ENCODE assay signal across 8 cellular contexts in genomic region chr6:8983202-8983688, GRCh38.
DNase-seq lines count a peak whose midpoint lies in the region; ATAC-seq and TF ChIP-seq lines count a peak whose summit lies in the region.

No MANE protein-coding gene starts in this region.

- H3K4me3 ChIP-seq in IMR-90 (ENCODE audit: insufficient read depth, low read depth, low read length), result no peak overlapping the region
- no peak overlapping the region for H3K4me3 ChIP-seq in fibroblast of pulmonary artery (replicated peaks; ENCODE audit: low read depth, low read length)
- no peak overlapping the region for H3K4me3 ChIP-seq in neutrophil (ENCODE audit: low read depth in 1 of 2, low read length in 1 of 2)
- H3K4me3 ChIP-seq in tibial artery, result no peak overlapping the region

- no peak overlapping the region for H2AK9ac ChIP-seq in IMR-90 (replicated peaks; ENCODE audit: low read depth, low read length, poor library complexity)

- CTCF ChIA-PET in IMR-90 (lab: Yijun Ruan, JAX), result interaction anchor here (0.6 to 1.3 kb wide), 9 partner anchors 9 to 1446 kb away, joined by 3 to 6 read pairs (median 3); no protein-coding TSS in a partner anchor

- no TSS peak for BruUV-seq in IMR-90 (replicated peaks; lab: Mats Ljungman, UMichigan)

- ATAC-seq in GM21717 (IDR thresholded peaks at IDR 0.05; ENCODE audit: unreplicated experiment) (peak; percentile 96), IMR-90 (ENCODE audit: low read depth) (peak; percentile 100)
- ATAC-seq in activated T-cell treated with anti-CD3 and anti-CD28 coated beads, Interleukin-2, amount 50 U/mL, for 4 hours, result peak; percentile 58 to 84

- no peaks in the 10 kb centered on the region for H3K79me1 ChIP-seq in IMR-90 (ENCODE audit: low read depth in 1 of 2, low read length in 2 of 2)

- H3K27me3 ChIP-seq in IMR-90 (ENCODE audit: control insufficient read depth, insufficient read depth, low read length), result no peaks in the 10 kb centered on the region
- peaks cover 21% of the 10 kb centered on the region for H3K27me3 ChIP-seq in neutrophil
- peaks cover 0 to 7% of the 10 kb centered on the region in 2 donors for H3K27me3 ChIP-seq in tibial artery

- no peak for TF ChIP-seq POLR2A in IMR-90 (IDR thresholded peaks at IDR 0.05; ENCODE audit: low read depth, low read length)

- H2BK5ac ChIP-seq in IMR-90 (ENCODE audit: low read depth, low read length, poor library complexity, severe bottlenecking), result no peak overlapping the region

- in situ Hi-C loops in IMR-90 (cut with MboI; ENCODE audit: low sequenced_read_pairs), result loop anchor here (5.0 to 25.0 kb wide), 2 partner anchors 554 to 1454 kb away; no protein-coding TSS in a partner anchor

- H3K18ac ChIP-seq in IMR-90 (ENCODE audit: low read depth, low read length), result no peak overlapping the region

- no peaks in the 10 kb centered on the region for H3K36me3 ChIP-seq in IMR-90 (ENCODE audit: control insufficient read depth, insufficient read depth, low read length)
- H3K36me3 ChIP-seq in neutrophil, result no peaks in the 10 kb centered on the region
- no peaks in the 10 kb centered on the region for H3K36me3 ChIP-seq in tibial artery

- no peak overlapping the region for H2BK15ac ChIP-seq in IMR-90 (ENCODE audit: low read depth, low read length)

- peak overlapping the region; percentile 59; the same call in 1 of the 2 replicates for H3K4me2 ChIP-seq in IMR-90 (ENCODE audit: low read depth, low read length)

- no peaks in the 10 kb centered on the region for H3K27me3 Mint-ChIP-seq in activated T-cell treated with anti-CD3 and anti-CD28 coated beads, Interleukin-2, amount 50 U/mL, for 4 hours (ENCODE audit: low read depth)

- H2BK20ac ChIP-seq in IMR-90 (ENCODE audit: low read depth, low read length), result no peak overlapping the region

- H3K56ac ChIP-seq in IMR-90 (ENCODE audit: extremely low read depth, insufficient read depth, low read length), result no peak overlapping the region

- H3K4me1 ChIP-seq in IMR-90 (ENCODE audit: control insufficient read depth, insufficient read depth, low read length) (no peaks in the 10 kb centered on the region), neutrophil (ENCODE audit: control insufficient read depth in 1 of 2, insufficient read depth in 1 of 2, low read depth in 1 of 2, low read length in 1 of 2) (peaks cover 0 to 6% of the 10 kb centered on the region in 2 experiments), tibial artery (no peaks in the 10 kb centered on the region)

- H2AK5ac ChIP-seq in IMR-90 (ENCODE audit: low read depth, low read length), result no peak overlapping the region

- intact Hi-C loops in IMR-90 (cut with micrococcal nuclease) (loop anchor here (1.0 to 10.0 kb wide), 9 partner anchors 159 to 1446 kb away; no protein-coding TSS in a partner anchor), tibial artery (cut with DNase I; ENCODE audit: low total_unique reads) (loop anchor here (10.0 kb wide), 1 partner anchor 1452 kb away; no protein-coding TSS in a partner anchor)

- no peaks in the 10 kb centered on the region for H3K36me3 Mint-ChIP-seq in activated T-cell treated with anti-CD3 and anti-CD28 coated beads, Interleukin-2, amount 50 U/mL, for 4 hours (ENCODE audit: insufficient read depth)

- H3K4me3 Mint-ChIP-seq in activated T-cell treated with anti-CD3 and anti-CD28 coated beads, Interleukin-2, amount 50 U/mL, for 4 hours, result no peak overlapping the region

- POLR2A ChIA-PET in IMR-90 (lab: Charles Lee; ENCODE audit: unreplicated experiment), result no interaction called here

- H4K91ac ChIP-seq in IMR-90 (ENCODE audit: insufficient read depth, low read depth, low read length), result no peak overlapping the region

- H4K8ac ChIP-seq in IMR-90 (ENCODE audit: low read depth in 2 of 2, low read length in 2 of 2), result no peak overlapping the region

- H3K23ac ChIP-seq in IMR-90 (ENCODE audit: low read depth, low read length), result no peak overlapping the region

- no peaks in the 10 kb centered on the region for H4K20me1 ChIP-seq in IMR-90 (ENCODE audit: insufficient read depth, low read length)

- peak; percentile 94 for TF ChIP-seq RAD21 in IMR-90 (IDR thresholded peaks at IDR 0.05; ENCODE audit: low read length)

- H2AFZ ChIP-seq in IMR-90 (replicated peaks; ENCODE audit: low read length, poor library complexity), result peak overlapping the region; percentile 2

- no CpG with 5 or more reads among the region's 10 CpGs for WGBS in IMR-90 (ENCODE audit: extremely low coverage in 2 of 2, insufficient read length in 1 of 2), 2 experiments

- H2BK120ac ChIP-seq in IMR-90 (ENCODE audit: low read depth, low read length), result no peak overlapping the region

- H4K5ac ChIP-seq in IMR-90 (ENCODE audit: low read depth, low read length), result no peak overlapping the region

- H3K9me1 ChIP-seq in IMR-90 (ENCODE audit: insufficient read depth, low read length), result no peaks in the 10 kb centered on the region

- H3K9me3 Mint-ChIP-seq in activated T-cell treated with anti-CD3 and anti-CD28 coated beads, Interleukin-2, amount 50 U/mL, for 4 hours, result no peaks in the 10 kb centered on the region

- no peak overlapping the region for H3K27ac ChIP-seq in IMR-90 (ENCODE audit: insufficient read depth, low read length)
- no peak overlapping the region for H3K27ac ChIP-seq in neutrophil
- no peak overlapping the region for H3K27ac ChIP-seq in tibial artery

- dilution Hi-C loops in IMR-90 (cut with HindIII; ENCODE audit: low sequenced_read_pairs, unreplicated experiment), result no loop called here

- H3K4ac ChIP-seq in IMR-90 (ENCODE audit: low read depth, low read length), result no peak overlapping the region

- DNase-seq in EH (ENCODE audit: low read depth), result peak; percentile 71
- DNase-seq in IMR-90, result peak; percentile 53
- peak; percentile 88 for DNase-seq in OCI-M1 (lab: John Stamatoyannopoulos, UW)
- DNase-seq in activated T-cell treated with anti-CD3 and anti-CD28 coated beads, Interleukin-2, amount 50 U/mL, for 4 hours, result peak; percentile 26
- DNase-seq in fibroblast of pulmonary artery (ENCODE audit: low read depth), result peak; percentile 71
- peak; percentile 60 to 73 for DNase-seq in tibial artery

- no peak overlapping the region for H3K9ac ChIP-seq in IMR-90 (ENCODE audit: low read depth, low read length)

- TF ChIP-seq CTCF in IMR-90 (conservative IDR thresholded peaks at IDR 0.05; ENCODE audit: low read depth, low read length) (peak; percentile 96), fibroblast of pulmonary artery (IDR thresholded peaks at IDR 0.05; ENCODE audit: low read length, missing control alignments) (peak; percentile 96), neutrophil (IDR thresholded peaks at IDR 0.05) (peak; percentile 67), tibial artery (IDR thresholded peaks at IDR 0.05) (peak; percentile 66 to 90)

- H3K14ac ChIP-seq in IMR-90 (replicated peaks; ENCODE audit: low read depth, low read length), result no peak overlapping the region

- H3K9me3 ChIP-seq in IMR-90 (ENCODE audit: control insufficient read depth, insufficient read depth, low read length) (no peaks in the 10 kb centered on the region), neutrophil (no peaks in the 10 kb centered on the region), tibial artery (no peaks in the 10 kb centered on the region)

- no peaks in the 10 kb centered on the region for H3K4me1 Mint-ChIP-seq in activated T-cell treated with anti-CD3 and anti-CD28 coated beads, Interleukin-2, amount 50 U/mL, for 4 hours (ENCODE audit: low read depth)

TF ChIP-seq in IMR-90, 13 proteins besides CTCF, POLR2A, EP300 and RAD21:
- TF ChIP-seq CEBPB (IDR thresholded peaks at IDR 0.05; ENCODE audit: low read depth, low read length) (0 out of 2 replicates have a peak, but pooled peaks have one; percentile 18), SMC3 (IDR thresholded peaks at IDR 0.05; ENCODE audit: low read depth, low read length) (peak; percentile 82), MAZ (IDR thresholded peaks at IDR 0.05; ENCODE audit: borderline replicate concordance, low read depth, low read length) (no peak)

Comparison
In these comparisons a context has a peak if more than half of its experiments do, and no peak if none do; other contexts are left out.
1. DNase-seq: peak in every context shown above with its lines; median percentile 88 in OCI-M1; 71 in EH; 71 in fibroblast of pulmonary artery; 66 in tibial artery; 53 in IMR-90; 26 in activated T-cell treated with anti-CD3 and anti-CD28 coated beads, Interleukin-2, amount 50 U/mL, for 4 hours.